ENCODE assay signal across 20 cellular contexts in genomic region chr15:89059006-89059405, GRCh38. TPM values are rescaled to one million over a fixed set of nuclear protein-coding genes. Genes with fewer than 3 reads are reported as not detected.
A peak's percentile ranks its signal among the peaks of the same experiment; 100 is the strongest.
DNase-seq lines count a peak whose midpoint lies in the region; ATAC-seq, FAIRE-seq and TF ChIP-seq lines count a peak whose summit lies in the region.
"Had no signal": no experiment of that assay in that cellular context is flagged by ENCODE, and none has a peak within 500 bp of the region (broad histone marks: within the 10 kb centered on the region; RNA-seq: fewer than 3 reads in every experiment).

No MANE protein-coding gene starts in this region.

- intact Hi-C loops in IMR-90 (cut with micrococcal nuclease), result loop anchor here (5.0 to 10.0 kb wide), 2 partner anchors 246 to 402 kb away; no protein-coding TSS in a partner anchor

- no peak overlapping the region for H2AK9ac ChIP-seq in IMR-90 (replicated peaks; ENCODE audit: low read depth, low read length, poor library complexity)

- H4K8ac ChIP-seq in IMR-90 (ENCODE audit: low read depth in 2 of 2, low read length in 2 of 2), result no peak overlapping the region

- H3K9me3 ChIP-seq in IMR-90 (ENCODE audit: control insufficient read depth, insufficient read depth, low read length), result no peaks in the 10 kb centered on the region
- H3K9me3 ChIP-seq: MG63 had no signal

- H3K9ac ChIP-seq in IMR-90 (ENCODE audit: low read depth, low read length), result no peak overlapping the region

- BruUV-seq in IMR-90 (replicated peaks; lab: Mats Ljungman, UMichigan), result no TSS peak

- no peak overlapping the region for H2AK5ac ChIP-seq in IMR-90 (ENCODE audit: low read depth, low read length)

- H2BK120ac ChIP-seq in IMR-90 (ENCODE audit: low read depth, low read length), result no peak overlapping the region

- no peak for TF ChIP-seq RAD21 in IMR-90 (IDR thresholded peaks at IDR 0.05; ENCODE audit: low read length)

- no peak overlapping the region for H3K56ac ChIP-seq in IMR-90 (ENCODE audit: extremely low read depth, insufficient read depth, low read length)

- no peak overlapping the region for H2AFZ ChIP-seq in IMR-90 (replicated peaks; ENCODE audit: low read length, poor library complexity)

- POLR2A ChIA-PET in IMR-90 (lab: Charles Lee; ENCODE audit: unreplicated experiment), result no interaction called here

- H3K9me1 ChIP-seq in IMR-90 (ENCODE audit: insufficient read depth, low read length), result no peaks in the 10 kb centered on the region

- FAIRE-seq in RCC 7860 (lab: Jason Lieb, UNC), result no peak
- FAIRE-seq: A204.1, GM12891 had no signal

- H3K18ac ChIP-seq in IMR-90 (ENCODE audit: low read depth, low read length), result no peak overlapping the region

- H3K27ac ChIP-seq in C4-2B (peak overlapping the region; percentile 13), IMR-90 (ENCODE audit: insufficient read depth, low read length) (no peak overlapping the region), coronary artery (peak overlapping the region; percentile 48 to 73)
- H3K27ac ChIP-seq: SK-N-MC had no signal

- H2BK20ac ChIP-seq in IMR-90 (ENCODE audit: low read depth, low read length), result peak overlapping the region; percentile 55; the same call in 1 of the 2 replicates

- no peaks in the 10 kb centered on the region for H3K27me3 ChIP-seq in IMR-90 (ENCODE audit: control insufficient read depth, insufficient read depth, low read length)
- H3K27me3 ChIP-seq: MG63 had no signal

- CTCF ChIA-PET in IMR-90 (lab: Yijun Ruan, JAX), result interaction anchor here (0.6 to 2.3 kb wide), 3 partner anchors 73 to 140 kb away, joined by 3 to 12 read pairs (median 5); no protein-coding TSS in a partner anchor

- H3K4me1 ChIP-seq in IMR-90 (ENCODE audit: control insufficient read depth, insufficient read depth, low read length), result no peaks in the 10 kb centered on the region; the same call in 1 of the 2 replicates

- dilution Hi-C loops in IMR-90 (cut with HindIII; ENCODE audit: low sequenced_read_pairs, unreplicated experiment), result no loop called here

- ATAC-seq in IMR-90 (ENCODE audit: low read depth) (no peak), GM21390 (IDR thresholded peaks at IDR 0.05; ENCODE audit: unreplicated experiment) (no peak)
- ATAC-seq: T-helper 17 cell had no signal

- H2BK15ac ChIP-seq in IMR-90 (ENCODE audit: low read depth, low read length), result no peak overlapping the region

- no peaks in the 10 kb centered on the region for H3K36me3 ChIP-seq in IMR-90 (ENCODE audit: control insufficient read depth, insufficient read depth, low read length)
- H3K36me3 ChIP-seq: MG63 had no signal

- no peak overlapping the region for H3K4me2 ChIP-seq in IMR-90 (ENCODE audit: low read depth, low read length)
- H3K4me2 ChIP-seq: GM23338 had no signal

- no peak overlapping the region for H3K4ac ChIP-seq in IMR-90 (ENCODE audit: low read depth, low read length)

- no peak overlapping the region for H3K23ac ChIP-seq in IMR-90 (ENCODE audit: low read depth, low read length)

- H3K4me3 ChIP-seq in IMR-90 (ENCODE audit: insufficient read depth, low read depth, low read length) (no peak overlapping the region), coronary artery (no peak overlapping the region)
- H3K4me3 ChIP-seq: GM23338, MG63, SK-N-MC had no signal

- H3K79me1 ChIP-seq in IMR-90 (ENCODE audit: low read depth in 1 of 2, low read length in 2 of 2), result no peaks in the 10 kb centered on the region

- in situ Hi-C loops in IMR-90 (cut with MboI; ENCODE audit: low sequenced_read_pairs), result loop anchor here (5.0 kb wide), 1 partner anchor 118 kb away; no protein-coding TSS in a partner anchor

- H4K20me1 ChIP-seq in IMR-90 (ENCODE audit: insufficient read depth, low read length), result no peaks in the 10 kb centered on the region

- no peak for TF ChIP-seq POLR2A in IMR-90 (IDR thresholded peaks at IDR 0.05; ENCODE audit: low read depth, low read length)

- H4K5ac ChIP-seq in IMR-90 (ENCODE audit: low read depth, low read length), result no peak overlapping the region

- H4K91ac ChIP-seq in IMR-90 (ENCODE audit: insufficient read depth, low read depth, low read length), result no peak overlapping the region

- WGBS in IMR-90 (ENCODE audit: extremely low coverage in 2 of 2, insufficient read length in 1 of 2), 2 experiments, result no CpG with 5 or more reads among the region's 4 CpGs

- TF ChIP-seq CTCF in C4-2B (conservative IDR thresholded peaks at IDR 0.05) (no peak), IMR-90 (conservative IDR thresholded peaks at IDR 0.05; ENCODE audit: low read depth, low read length) (no peak), coronary artery (IDR thresholded peaks at IDR 0.05) (no peak)

- H3K14ac ChIP-seq in IMR-90 (replicated peaks; ENCODE audit: low read depth, low read length), result no peak overlapping the region

- H2BK5ac ChIP-seq in IMR-90 (ENCODE audit: low read depth, low read length, poor library complexity, severe bottlenecking), result no peak overlapping the region

- DNase-seq in IMR-90 (no peak), coronary artery (ENCODE audit: low spot score) (no peak), superior temporal gyrus (ENCODE audit: extremely low spot score) (peak; percentile 18), DMS 273 treated with DMSO at 0.1 percent for 48 hours (lab: John Stamatoyannopoulos, UW) (no peak), RCC 7860 (ENCODE audit: low spot score) (no peak)
- DNase-seq: DND-41, HCEC 1CT, MG63, NCI-H187 treated with DMSO at 0.1 percent for 48 hours, NCI-H774, RPMI8226, SHP77 treated with DMSO at 0.1 percent for 48 hours, SW 1271, T-helper 17 cell had no signal

TF ChIP-seq in IMR-90, 13 proteins besides CTCF, POLR2A, EP300 and RAD21:
- TF ChIP-seq MAFK (IDR thresholded peaks at IDR 0.05; ENCODE audit: low read depth, low read length) (no peak), CHD1 (IDR thresholded peaks at IDR 0.05; ENCODE audit: low read depth, low read length) (no peak), CEBPB (IDR thresholded peaks at IDR 0.05; ENCODE audit: low read depth, low read length) (no peak)

RNA-seq across cellular contexts. Expression of gene ABHD2, which starts 29.2 kb away (rescaled TPM):
- total RNA-seq in IMR-90 (2012; rRNA removed), result 56.9 and 62.9 TPM in 2 replicates
- polyA plus RNA-seq in IMR-90 (2012; rRNA removed), result 29.4 and 31.2 TPM in 2 replicates
- 5.6 and 10.7 TPM in 2 replicates for polyA plus RNA-seq in IMR-90 (2012; cell fraction: cytosol; rRNA removed)
- 13.8 and 16.1 TPM in 2 replicates for polyA plus RNA-seq in IMR-90 (2012; cell fraction: nucleus; rRNA removed; ENCODE audit: low replicate concordance)
